Comparison of ENCODE assay signal across 15 cellular contexts in genomic region chr14:98293527-98293926, GRCh38.
"Had no signal": no experiment of that assay in that cellular context is flagged by ENCODE, and none has a peak within 500 bp of the region (broad histone marks: within the 10 kb centered on the region; RNA-seq: fewer than 3 reads in every experiment).

No MANE protein-coding gene starts in this region.

- H3K36me3 ChIP-seq: brain microvascular endothelial cell, heart right ventricle, tibial artery had no signal

- H2AFZ ChIP-seq: parathyroid adenoma had no signal

- FAIRE-seq: small intestine, TTC549 had no signal

- H3K9ac ChIP-seq: parathyroid adenoma had no signal

- H3K4me1 ChIP-seq: heart right ventricle, parathyroid adenoma, tibial artery had no signal

- H3K79me2 ChIP-seq: parathyroid adenoma had no signal

- DNase-seq: activated B cell treated with CpG ODN at 0.5 μM for 24 hours; activated CD8-positive, alpha-beta memory T cell treated with anti-CD3 and anti-CD28 coated beads for 24 hours; activated naive CD4-positive, alpha-beta T cell treated with anti-CD3 and anti-CD28 coated beads, Interleukin-2, amount 10 ng/mL, durations not matched to agents 7 days and 5 days; brain microvascular endothelial cell; dermis blood vessel endothelial cell; foreskin melanocyte; heart right ventricle; islet precursor cell; left ventricle myocardium superior; mesendoderm; small intestine; T-helper 17 cell; tibial artery had no signal

- H3K27ac ChIP-seq: brain microvascular endothelial cell, heart right ventricle, parathyroid adenoma, tibial artery had no signal

- H3K4me3 ChIP-seq: heart right ventricle, tibial artery had no signal

- H3K27me3 ChIP-seq: brain microvascular endothelial cell, heart right ventricle, tibial artery had no signal

- ATAC-seq: heart right ventricle, left ventricle myocardium superior, T-helper 17 cell had no signal

- H3K9me3 ChIP-seq: tibial artery had no signal
